Comparison of ENCODE assay signal across 24 cellular contexts in genomic region chr6:112482373-112482772, GRCh38.
DNase-seq lines count a peak whose midpoint lies in the region; ATAC-seq and TF ChIP-seq lines count a peak whose summit lies in the region.
"Had no signal": no experiment of that assay in that cellular context is flagged by ENCODE, and none has a peak within 500 bp of the region (broad histone marks: within the 10 kb centered on the region; RNA-seq: fewer than 3 reads in every experiment).

No MANE protein-coding gene starts in this region.

- H3K9me3 Mint-ChIP-seq in T-cell = no peaks in the 10 kb centered on the region
- H3K9me3 Mint-ChIP-seq: CD8-positive, alpha-beta T cell; GM23338 had no signal

- intact Hi-C loops in posterior cingulate gyrus (cut with DNase I) = no loop called here

- no peak overlapping the region for H3K4me3 ChIP-seq in HEK293 (ENCODE audit: low read depth, low read length)
- H3K4me3 ChIP-seq: BLaER1 treated with 17β-estradiol and CSF1 and Interleukin-3, amounts not matched to agents 10 nM and 100 nM; GM23338; Peyer's patch; SJCRH30 had no signal

- no peak for TF ChIP-seq CTCF in HEK293 (tag by site-specific recombination; IDR thresholded peaks at IDR 0.05)

- no peaks in the 10 kb centered on the region for H3K4me1 ChIP-seq in HEK293 (ENCODE audit: control insufficient read depth, insufficient read depth, low read length)
- H3K4me1 ChIP-seq: Peyer's patch, SJCRH30 had no signal

- H3K27ac ChIP-seq in HEK293 (ENCODE audit: extremely low read depth, low read depth, low read length) = no peak overlapping the region
- H3K27ac ChIP-seq: BLaER1 treated with 17β-estradiol and CSF1 and Interleukin-3, amounts not matched to agents 10 nM and 100 nM; KMS-11; Peyer's patch; SJCRH30 had no signal

- CTCF ChIA-PET in HEK293 (lab: Yijun Ruan, JAX) = interaction anchor here (0.9 kb wide), 1 partner anchor 1427 kb away, joined by 3 read pairs; no protein-coding TSS in a partner anchor
- CTCF ChIA-PET in T-cell (lab: Charles Lee) = no interaction called here

- H3K36me3 ChIP-seq in HEK293 (ENCODE audit: control insufficient read depth in 2 of 2, insufficient read depth in 1 of 2, low read length in 2 of 2) = no peaks in the 10 kb centered on the region
- H3K36me3 ChIP-seq: BLaER1 treated with 17β-estradiol and CSF1 and Interleukin-3, amounts not matched to agents 10 nM and 100 nM; Peyer's patch had no signal

- H3K27ac Mint-ChIP-seq in T-cell = no peak overlapping the region
- H3K27ac Mint-ChIP-seq: CD8-positive, alpha-beta T cell; GM23338 had no signal

- H3K36me3 Mint-ChIP-seq in T-cell = no peaks in the 10 kb centered on the region
- H3K36me3 Mint-ChIP-seq: CD8-positive, alpha-beta T cell had no signal

- peak; percentile 81 for DNase-seq in amniotic epithelial cell (ENCODE audit: low read depth)
- DNase-seq in islet precursor cell = peak; percentile 42
- DNase-seq in renal cortical epithelial cell (ENCODE audit: low read depth) = peak; percentile 38
- DNase-seq in posterior cingulate gyrus = no peak
- DNase-seq in T-cell = no peak
- DNase-seq: 8988T; CD8-positive, alpha-beta T cell; DND-41; HCEC 1CT; IMR-90; NCI-H1105; NCI-H146; NCI-H2029; NCI-H2227 treated with DMSO at 0.1 percent for 48 hours; NCI-H510A treated with DMSO at 0.1 percent for 48 hours; NCI-H748 treated with DMSO at 0.1 percent for 48 hours; NK-92 treated with Interleukin-12 subunit alpha and Interleukin-12 subunit beta, amount 100 ng/mL, for 24 hours; Peyer's patch; SJCRH30 had no signal

- ATAC-seq in T-cell (replicated peaks in 1 of 4) (no peak), GM18868 (IDR thresholded peaks at IDR 0.05; ENCODE audit: unreplicated experiment) (no peak)
- ATAC-seq: CD8-positive, alpha-beta T cell; GM23338 had no signal

- POLR2A ChIA-PET in HEK293 (lab: Yijun Ruan, JAX) = no interaction called here
- POLR2A ChIA-PET in T-cell (lab: Charles Lee) = no interaction called here

- no peak overlapping the region for H3K4me3 Mint-ChIP-seq in T-cell
- H3K4me3 Mint-ChIP-seq: CD8-positive, alpha-beta T cell; GM23338 had no signal

- no peaks in the 10 kb centered on the region for H3K9me3 ChIP-seq in HEK293 (ENCODE audit: control insufficient read depth, insufficient read depth, low read depth, low read length)
- H3K9me3 ChIP-seq: Peyer's patch had no signal

- no peaks in the 10 kb centered on the region for H3K4me1 Mint-ChIP-seq in T-cell
- H3K4me1 Mint-ChIP-seq: GM23338 had no signal

- peaks cover 0 to 2% of the 10 kb centered on the region in 2 donors for H3K27me3 Mint-ChIP-seq in T-cell

TF ChIP-seq in HEK293, 187 proteins besides CTCF, POLR2A, EP300 and RAD21:
- TF ChIP-seq, protein P1, sequence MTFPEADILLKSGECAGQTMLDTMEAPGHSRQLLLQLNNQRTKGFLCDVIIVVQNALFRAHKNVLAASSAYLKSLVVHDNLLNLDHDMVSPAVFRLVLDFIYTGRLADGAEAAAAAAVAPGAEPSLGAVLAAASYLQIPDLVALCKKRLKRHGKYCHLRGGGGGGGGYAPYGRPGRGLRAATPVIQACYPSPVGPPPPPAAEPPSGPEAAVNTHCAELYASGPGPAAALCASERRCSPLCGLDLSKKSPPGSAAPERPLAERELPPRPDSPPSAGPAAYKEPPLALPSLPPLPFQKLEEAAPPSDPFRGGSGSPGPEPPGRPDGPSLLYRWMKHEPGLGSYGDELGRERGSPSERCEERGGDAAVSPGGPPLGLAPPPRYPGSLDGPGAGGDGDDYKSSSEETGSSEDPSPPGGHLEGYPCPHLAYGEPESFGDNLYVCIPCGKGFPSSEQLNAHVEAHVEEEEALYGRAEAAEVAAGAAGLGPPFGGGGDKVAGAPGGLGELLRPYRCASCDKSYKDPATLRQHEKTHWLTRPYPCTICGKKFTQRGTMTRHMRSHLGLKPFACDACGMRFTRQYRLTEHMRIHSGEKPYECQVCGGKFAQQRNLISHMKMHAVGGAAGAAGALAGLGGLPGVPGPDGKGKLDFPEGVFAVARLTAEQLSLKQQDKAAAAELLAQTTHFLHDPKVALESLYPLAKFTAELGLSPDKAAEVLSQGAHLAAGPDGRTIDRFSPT (tag by site-specific recombination; IDR thresholded peaks at IDR 0.05) = no peak
- TF ChIP-seq ZFHX2 (tag by site-specific recombination; conservative IDR thresholded peaks at IDR 0.05) (peak; percentile 46; the same call in 1 of the 2 replicates), ZNF76 (tag by site-specific recombination; IDR thresholded peaks at IDR 0.05; ENCODE audit: borderline replicate concordance, low read depth) (no peak), EGR2 (tag by site-specific recombination; IDR thresholded peaks at IDR 0.05; ENCODE audit: low read depth) (peak; percentile 43; the same call in 1 of the 2 replicates)

Comparison
In these comparisons a context has a peak if more than half of its experiments do, and no peak if none do; other contexts are left out.
1. DNase-seq: peak in amniotic epithelial cell (single experiment), islet precursor cell (single experiment) and renal cortical epithelial cell (single experiment); none in posterior cingulate gyrus (0 of 10) and T-cell (0 of 34).